22 cellular contexts compared by ENCODE assay signal in the genomic region with DNA sequence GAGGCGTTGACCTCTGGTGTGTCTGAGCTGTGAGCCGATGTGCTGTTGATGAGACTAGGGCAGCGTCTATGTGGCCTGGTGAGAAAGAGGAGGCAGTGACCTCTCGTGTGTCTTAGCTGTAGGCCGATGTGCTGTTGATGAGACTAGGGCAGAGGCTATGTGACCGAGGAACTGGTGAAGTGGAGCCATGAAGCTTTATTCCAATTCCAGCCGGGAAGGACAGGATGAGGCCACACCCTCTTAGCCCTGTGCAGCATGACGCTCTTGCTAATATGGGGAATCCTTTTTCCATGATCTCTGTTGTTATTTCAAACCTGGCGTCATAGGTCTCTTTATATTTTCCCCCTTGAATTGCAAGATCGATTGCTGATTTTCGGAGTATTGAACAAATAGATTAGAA.
DNase-seq lines count a peak whose midpoint lies in the region; ATAC-seq, FAIRE-seq and TF ChIP-seq lines count a peak whose summit lies in the region.
"Had no signal": no experiment of that assay in that cellular context is flagged by ENCODE, and none has a peak within 500 bp of the region (broad histone marks: within the 10 kb centered on the region; RNA-seq: fewer than 3 reads in every experiment).

No MANE protein-coding gene starts in this region.

- H3K27me3 Mint-ChIP-seq in activated CD8-positive, alpha-beta T cell treated with anti-CD3 and anti-CD28 coated beads, Interleukin-2, amount 10 ng/mL, durations not matched to agents 7 days and 5 days (ENCODE audit: low read depth): no peaks in the 10 kb centered on the region
- H3K27me3 Mint-ChIP-seq in activated CD8-positive, alpha-beta T cell treated with anti-CD3 and anti-CD28 coated beads for 36 hours: no peaks in the 10 kb centered on the region
- no peaks in the 10 kb centered on the region for H3K27me3 Mint-ChIP-seq in mesothelial cell of epicardium (ENCODE audit: low read depth)
- H3K27me3 Mint-ChIP-seq: B cell had no signal

- no peak overlapping the region for H3K4me3 Mint-ChIP-seq in activated CD8-positive, alpha-beta T cell treated with anti-CD3 and anti-CD28 coated beads, Interleukin-2, amount 10 ng/mL, durations not matched to agents 7 days and 5 days
- H3K4me3 Mint-ChIP-seq in activated CD8-positive, alpha-beta T cell treated with anti-CD3 and anti-CD28 coated beads for 36 hours: no peak overlapping the region
- no peak overlapping the region for H3K4me3 Mint-ChIP-seq in mesothelial cell of epicardium
- H3K4me3 Mint-ChIP-seq: B cell had no signal

- H3K36me3 Mint-ChIP-seq in activated CD8-positive, alpha-beta T cell treated with anti-CD3 and anti-CD28 coated beads, Interleukin-2, amount 10 ng/mL, durations not matched to agents 7 days and 5 days (ENCODE audit: low read depth): no peaks in the 10 kb centered on the region
- no peaks in the 10 kb centered on the region for H3K36me3 Mint-ChIP-seq in activated CD8-positive, alpha-beta T cell treated with anti-CD3 and anti-CD28 coated beads for 36 hours (ENCODE audit: low read depth)
- H3K36me3 Mint-ChIP-seq in mesothelial cell of epicardium: peaks cover 20% of the 10 kb centered on the region

- H3K4me1 Mint-ChIP-seq in activated CD8-positive, alpha-beta T cell treated with anti-CD3 and anti-CD28 coated beads, Interleukin-2, amount 10 ng/mL, durations not matched to agents 7 days and 5 days (ENCODE audit: low read depth): no peaks in the 10 kb centered on the region
- no peaks in the 10 kb centered on the region for H3K4me1 Mint-ChIP-seq in activated CD8-positive, alpha-beta T cell treated with anti-CD3 and anti-CD28 coated beads for 36 hours (ENCODE audit: low read depth)
- H3K4me1 Mint-ChIP-seq in mesothelial cell of epicardium: peaks cover 2% of the 10 kb centered on the region
- H3K4me1 Mint-ChIP-seq: B cell had no signal

- intact Hi-C loops in activated CD8-positive, alpha-beta T cell treated with anti-CD3 and anti-CD28 coated beads for 36 hours (cut with micrococcal nuclease): no loop called here
- intact Hi-C loops in K562 (cut with micrococcal nuclease): no loop called here
- intact Hi-C loops in stomach (cut with DNase I; ENCODE audit: low total_unique reads): no loop called here

- H3K9me3 Mint-ChIP-seq in activated CD8-positive, alpha-beta T cell treated with anti-CD3 and anti-CD28 coated beads, Interleukin-2, amount 10 ng/mL, durations not matched to agents 7 days and 5 days (ENCODE audit: insufficient read depth): no peaks in the 10 kb centered on the region
- H3K9me3 Mint-ChIP-seq in activated CD8-positive, alpha-beta T cell treated with anti-CD3 and anti-CD28 coated beads for 36 hours: no peaks in the 10 kb centered on the region
- no peaks in the 10 kb centered on the region for H3K9me3 Mint-ChIP-seq in mesothelial cell of epicardium

- no peak for FAIRE-seq in K562 (lab: Jason Lieb, UNC)
- FAIRE-seq: G401.6 had no signal

- H3K27ac ChIP-seq in OCI-LY1 (ENCODE audit: low read depth, low read length, poor library complexity, severe bottlenecking) (peak overlapping the region; percentile 69), K562 (ENCODE audit: extremely low read depth, low read depth, low read length) (no peak overlapping the region), stomach (no peak overlapping the region)
- H3K27ac ChIP-seq: 22Rv1, KMS-11, Peyer's patch had no signal

- TF ChIP-seq CTCF in activated CD8-positive, alpha-beta T cell treated with anti-CD3 and anti-CD28 coated beads for 36 hours (IDR thresholded peaks at IDR 0.05): no peak
- TF ChIP-seq CTCF in OCI-LY1 (IDR thresholded peaks at IDR 0.05; ENCODE audit: low read length) (no peak), K562 (IDR thresholded peaks at IDR 0.05 in 2 of 3, conservative IDR thresholded peaks at IDR 0.05 in 1 of 3; ENCODE audit: insufficient read depth in 2 of 3, low read depth in 1 of 3, low read length in 3 of 3) (no peak), mesothelial cell of epicardium (IDR thresholded peaks at IDR 0.05; ENCODE audit: unreplicated experiment) (no peak), stomach (IDR thresholded peaks at IDR 0.05) (no peak)

- H2AFZ ChIP-seq in OCI-LY1 (ENCODE audit: low read length) (no peak overlapping the region), K562 (ENCODE audit: low read depth, low read length) (no peak overlapping the region)

- in situ Hi-C loops in K562 (cut with MboI): no loop called here

- TF ChIP-seq POLR2A in K562 (conservative IDR thresholded peaks at IDR 0.05) (no peak), stomach (IDR thresholded peaks at IDR 0.05) (no peak)

- H3K9me2 ChIP-seq in OCI-LY1 (ENCODE audit: low read depth, low read length): no peaks in the 10 kb centered on the region

- H3K4me1 ChIP-seq in OCI-LY1 (ENCODE audit: insufficient read depth, low read length, severe bottlenecking) (peaks cover 62% of the 10 kb centered on the region), K562 (replicated peaks in 1 of 2; ENCODE audit: control insufficient read depth in 2 of 2, insufficient read depth in 2 of 2, low read length in 2 of 2) (no peaks in the 10 kb centered on the region), stomach (no peaks in the 10 kb centered on the region)
- H3K4me1 ChIP-seq: Peyer's patch had no signal

- H3K79me2 ChIP-seq in OCI-LY1 (ENCODE audit: insufficient read depth, low read length) (peaks cover 4% of the 10 kb centered on the region; the same call in 1 of the 2 replicates), K562 (ENCODE audit: control insufficient read depth, insufficient read depth, low read length) (no peaks in the 10 kb centered on the region)

- TF ChIP-seq EP300 in K562 (IDR thresholded peaks at IDR 0.05; ENCODE audit: low read length) (no peak), stomach (IDR thresholded peaks at IDR 0.05) (no peak)

- no peak for DNase-seq in activated CD8-positive, alpha-beta T cell treated with anti-CD3 and anti-CD28 coated beads, Interleukin-2, amount 10 ng/mL, durations not matched to agents 7 days and 5 days
- DNase-seq in activated CD8-positive, alpha-beta T cell treated with anti-CD3 and anti-CD28 coated beads for 36 hours: no peak
- DNase-seq in K562 (ENCODE audit: extremely low read depth in 1 of 4, low spot score in 3 of 4): no peak
- no peak for DNase-seq in mesothelial cell of epicardium (ENCODE audit: low spot score in 2 of 2, unreplicated experiment in 2 of 2)
- no peak for DNase-seq in stomach
- DNase-seq in SHP77 (lab: John Stamatoyannopoulos, UW): no peak
- DNase-seq: DMS 273 treated with DMSO at 0.1 percent for 48 hours, DND-41, GOT3, MV-4-11, NCI-H1417, NCI-H1930, NCI-H345, NCI-H524 treated with DMSO at 0.1 percent for 48 hours, SIG-M5 had no signal

- CTCF ChIA-PET in activated CD8-positive, alpha-beta T cell treated with anti-CD3 and anti-CD28 coated beads, Interleukin-2, amount 10 ng/mL, durations not matched to agents 7 days and 5 days (lab: Charles Lee): no interaction called here
- CTCF ChIA-PET in activated CD8-positive, alpha-beta T cell treated with anti-CD3 and anti-CD28 coated beads for 36 hours (lab: Charles Lee): no interaction called here
- CTCF ChIA-PET in K562 (lab: Yijun Ruan, JAX; ENCODE audit: low intra/inter-chr PET ratio): no interaction called here

- ATAC-seq in activated CD8-positive, alpha-beta T cell treated with anti-CD3 and anti-CD28 coated beads, Interleukin-2, amount 10 ng/mL, durations not matched to agents 7 days and 5 days: peak; percentile 15
- no peak for ATAC-seq in activated CD8-positive, alpha-beta T cell treated with anti-CD3 and anti-CD28 coated beads for 36 hours
- peak; percentile 57 for ATAC-seq in K562
- ATAC-seq in HG02642 (IDR thresholded peaks at IDR 0.05; ENCODE audit: poor library complexity, unreplicated experiment): no peak

- no peak overlapping the region for H3K27ac Mint-ChIP-seq in activated CD8-positive, alpha-beta T cell treated with anti-CD3 and anti-CD28 coated beads, Interleukin-2, amount 10 ng/mL, durations not matched to agents 7 days and 5 days
- no peak overlapping the region for H3K27ac Mint-ChIP-seq in activated CD8-positive, alpha-beta T cell treated with anti-CD3 and anti-CD28 coated beads for 36 hours
- H3K27ac Mint-ChIP-seq in mesothelial cell of epicardium: peak overlapping the region; percentile 10
- H3K27ac Mint-ChIP-seq: B cell had no signal

- H3K9me3 ChIP-seq in OCI-LY1 (ENCODE audit: low read length) (no peaks in the 10 kb centered on the region), K562 (replicated peaks; ENCODE audit: control insufficient read depth, insufficient read depth, low read depth, low read length) (no peaks in the 10 kb centered on the region), stomach (no peaks in the 10 kb centered on the region)
- H3K9me3 ChIP-seq: Peyer's patch had no signal

- H3F3A ChIP-seq in OCI-LY1 (ENCODE audit: insufficient read depth, low read length): 0 out of 2 replicates have a peak, but pooled peaks cover 4% of the 10 kb centered on the region

- no TSS peak for BruUV-seq in K562 (replicated peaks; lab: Mats Ljungman, UMichigan)

- no peaks in the 10 kb centered on the region for H3K27me3 ChIP-seq in OCI-LY1 (ENCODE audit: insufficient read depth, low read length)
- H3K27me3 ChIP-seq in K562 (ENCODE audit: control insufficient read depth in 2 of 2, insufficient read depth in 2 of 2, low read length in 2 of 2): peaks cover 21 to 55% of the 10 kb centered on the region in 2 experiments; a peak in 4 of 5 replicates
- H3K27me3 ChIP-seq in stomach: no peaks in the 10 kb centered on the region
- H3K27me3 ChIP-seq: Peyer's patch had no signal

- H3K36me3 ChIP-seq in OCI-LY1 (ENCODE audit: insufficient read depth, low read length): peaks cover 40% of the 10 kb centered on the region
- H3K36me3 ChIP-seq in K562 (ENCODE audit: control insufficient read depth, insufficient read depth, low read length): no peaks in the 10 kb centered on the region
- H3K36me3 ChIP-seq in stomach: peaks cover 0 to 5% (median 0%) of the 10 kb centered on the region in 4 donors
- H3K36me3 ChIP-seq: Peyer's patch had no signal

- no peak overlapping the region for H3K9ac ChIP-seq in OCI-LY1 (ENCODE audit: low read length)
- no peak overlapping the region for H3K9ac ChIP-seq in K562 (ENCODE audit: insufficient read depth in 1 of 2, low read depth in 2 of 2, low read length in 2 of 2)
- H3K9ac ChIP-seq: KMS-11 had no signal

- no peak overlapping the region for H3K4me2 ChIP-seq in OCI-LY1 (ENCODE audit: low read length)
- H3K4me2 ChIP-seq in K562 (ENCODE audit: insufficient read depth, low read length): no peak overlapping the region
- H3K4me2 ChIP-seq: KMS-11 had no signal

- POLR2A ChIA-PET in activated CD8-positive, alpha-beta T cell treated with anti-CD3 and anti-CD28 coated beads, Interleukin-2, amount 10 ng/mL, durations not matched to agents 7 days and 5 days (lab: Charles Lee): no interaction called here
- POLR2A ChIA-PET in activated CD8-positive, alpha-beta T cell treated with anti-CD3 and anti-CD28 coated beads for 36 hours (lab: Charles Lee): no interaction called here
- POLR2A ChIA-PET in K562 (lab: Yijun Ruan, JAX): no interaction called here

- no peak overlapping the region for H3K4me3 ChIP-seq in OCI-LY1 (ENCODE audit: low read depth, low read length, poor library complexity, severe bottlenecking)
- H3K4me3 ChIP-seq in K562: no peak overlapping the region
- H3K4me3 ChIP-seq in stomach: no peak overlapping the region
- H3K4me3 ChIP-seq: Peyer's patch had no signal

- H4K20me1 ChIP-seq in OCI-LY1 (ENCODE audit: insufficient read depth, low read length) (no peaks in the 10 kb centered on the region), K562 (replicated peaks; ENCODE audit: control insufficient read depth, insufficient read depth, low read length) (no peaks in the 10 kb centered on the region)

- TF ChIP-seq RAD21 in K562 (CRISPR knock-in tag; conservative IDR thresholded peaks at IDR 0.05 in 1 of 2, IDR thresholded peaks at IDR 0.05 in 1 of 2): no peak

- 2% methylated on average over 11 of the region's 11 CpGs for WGBS in K562 (ENCODE audit: insufficient coverage, low coverage, missing lambda C conversion rate)
- 83 to 87% (median 86%) methylated on average over 11 of the region's 11 CpGs for WGBS in stomach, 5 donors

- H3K9me1 ChIP-seq in K562 (ENCODE audit: control insufficient read depth, insufficient read depth, low read length): no peaks in the 10 kb centered on the region

Comparison
In these comparisons a context has a peak if more than half of its experiments do, and no peak if none do; other contexts are left out.
1. ATAC-seq: peak in activated CD8-positive, alpha-beta T cell treated with anti-CD3 and anti-CD28 coated beads, Interleukin-2, amount 10 ng/mL, durations not matched to agents 7 days and 5 days (single experiment) and K562 (single experiment); none in activated CD8-positive, alpha-beta T cell treated with anti-CD3 and anti-CD28 coated beads for 36 hours (single experiment) and HG02642 (single experiment).